22 cellular contexts compared by ENCODE assay signal in the genomic region with DNA sequence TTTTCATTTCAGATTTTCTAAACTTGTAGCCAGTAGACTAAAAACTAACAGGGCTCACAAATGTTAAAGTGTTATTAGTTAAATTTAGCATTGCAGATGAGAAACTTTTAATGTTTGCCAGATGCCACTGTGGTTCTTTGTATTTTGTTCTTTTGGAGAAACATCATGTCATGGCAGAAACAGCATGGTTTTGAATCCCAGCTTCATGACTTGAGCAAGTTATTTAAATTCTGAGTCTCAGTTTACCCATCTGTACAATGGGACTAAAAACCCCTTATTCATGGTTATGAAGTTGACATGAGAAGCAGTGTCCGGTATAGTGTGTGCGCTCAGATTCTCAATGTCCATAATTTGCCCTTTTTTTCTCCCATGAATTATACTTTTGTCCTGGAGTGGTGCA. TPM values are rescaled to one million over a fixed set of nuclear protein-coding genes. Genes with fewer than 3 reads are reported as not detected.
DNase-seq lines count a peak whose midpoint lies in the region; ATAC-seq, FAIRE-seq and TF ChIP-seq lines count a peak whose summit lies in the region.
"Had no signal": no experiment of that assay in that cellular context is flagged by ENCODE, and none has a peak within 500 bp of the region (broad histone marks: within the 10 kb centered on the region; RNA-seq: fewer than 3 reads in every experiment).

No MANE protein-coding gene starts in this region.

- H3K27ac ChIP-seq in HepG2 (ENCODE audit: extremely low read length, insufficient read depth, low read length) = no peak overlapping the region
- no peak overlapping the region for H3K27ac ChIP-seq in right lobe of liver
- no peak overlapping the region for H3K27ac ChIP-seq in K562 (ENCODE audit: extremely low read depth, low read depth, low read length)
- H3K27ac ChIP-seq: 22Rv1; A549; BLaER1 treated with 17β-estradiol and CSF1 and Interleukin-3, amounts not matched to agents 10 nM and 100 nM; C4-2B had no signal

- peak overlapping the region; percentile 39 for H3K27ac Mint-ChIP-seq in T-helper 17 cell
- H3K27ac Mint-ChIP-seq: B cell had no signal

- H3K27me3 ChIP-seq in HepG2 (ENCODE audit: control insufficient read depth in 1 of 2, insufficient read depth in 2 of 2, low read length in 2 of 2) (no peaks in the 10 kb centered on the region), right lobe of liver (no peaks in the 10 kb centered on the region), K562 (ENCODE audit: control insufficient read depth in 2 of 2, insufficient read depth in 2 of 2, low read length in 2 of 2) (no peaks in the 10 kb centered on the region)
- H3K27me3 ChIP-seq: BLaER1 treated with 17β-estradiol and CSF1 and Interleukin-3, amounts not matched to agents 10 nM and 100 nM had no signal

- H3K36me3 ChIP-seq in HepG2 (replicated peaks in 1 of 2; ENCODE audit: control insufficient read depth in 1 of 2, insufficient read depth in 2 of 2, low read length in 2 of 2) = peaks cover 2 to 15% of the 10 kb centered on the region in 2 experiments
- peaks cover 0 to 2% (median 0%) of the 10 kb centered on the region in 4 donors for H3K36me3 ChIP-seq in right lobe of liver
- H3K36me3 ChIP-seq in K562 (ENCODE audit: control insufficient read depth, insufficient read depth, low read length) = peaks cover 6% of the 10 kb centered on the region; the same call in 1 of the 3 replicates

- TF ChIP-seq POLR2A in HepG2 (IDR thresholded peaks at IDR 0.05; ENCODE audit: insufficient read depth in 1 of 2, low read depth in 2 of 2, low read length in 2 of 2) = no peak
- TF ChIP-seq POLR2A in right lobe of liver (IDR thresholded peaks at IDR 0.05) = no peak
- TF ChIP-seq POLR2A in K562 (conservative IDR thresholded peaks at IDR 0.05) = no peak

- intact Hi-C loops in HepG2 (cut with micrococcal nuclease; ENCODE audit: unreplicated experiment) (no loop called here), right lobe of liver (cut with DNase I) (no loop called here), K562 (cut with micrococcal nuclease) (no loop called here)

- no peaks in the 10 kb centered on the region for H3K9me1 ChIP-seq in K562 (ENCODE audit: control insufficient read depth, insufficient read depth, low read length)

- ATAC-seq in HepG2 (no peak), right lobe of liver (no peak), T-helper 17 cell (no peak), K562 (no peak), HG02759 (IDR thresholded peaks at IDR 0.05; ENCODE audit: unreplicated experiment) (no peak)
- ATAC-seq: A549; CD8-positive, alpha-beta T cell had no signal

- no peak overlapping the region for H3K4me3 ChIP-seq in HepG2 (replicated peaks in 1 of 3; ENCODE audit: insufficient read depth in 1 of 3, low read depth in 2 of 3, low read length in 3 of 3)
- H3K4me3 ChIP-seq in right lobe of liver = no peak overlapping the region
- H3K4me3 ChIP-seq in K562 = no peak overlapping the region
- H3K4me3 ChIP-seq: A549; BLaER1 treated with 17β-estradiol and CSF1 and Interleukin-3, amounts not matched to agents 10 nM and 100 nM had no signal

- H3K4me3 Mint-ChIP-seq in T-helper 17 cell = no peak overlapping the region
- H3K4me3 Mint-ChIP-seq: B cell; CD4-positive, alpha-beta T cell; CD8-positive, alpha-beta T cell had no signal

- peaks cover 17% of the 10 kb centered on the region for H3K4me1 Mint-ChIP-seq in T-helper 17 cell

- TF ChIP-seq RAD21 in HepG2 (CRISPR knock-in tag; IDR thresholded peaks at IDR 0.05) (no peak), K562 (CRISPR knock-in tag; conservative IDR thresholded peaks at IDR 0.05 in 1 of 2, IDR thresholded peaks at IDR 0.05 in 1 of 2) (no peak)

- H3K79me2 ChIP-seq in HepG2 (ENCODE audit: insufficient read depth, low read length) (no peaks in the 10 kb centered on the region), K562 (ENCODE audit: control insufficient read depth, insufficient read depth, low read length) (no peaks in the 10 kb centered on the region)

- H3K9me3 ChIP-seq in HepG2 (ENCODE audit: low read length) (no peaks in the 10 kb centered on the region), right lobe of liver (no peaks in the 10 kb centered on the region), T-helper 17 cell (ENCODE audit: control insufficient read depth, low read length, poor library complexity, severe bottlenecking) (no peaks in the 10 kb centered on the region), K562 (replicated peaks; ENCODE audit: control insufficient read depth, insufficient read depth, low read depth, low read length) (no peaks in the 10 kb centered on the region)
- H3K9me3 ChIP-seq: A549, Caco-2 had no signal

- peaks cover 12% of the 10 kb centered on the region for H3K4me1 ChIP-seq in HepG2 (ENCODE audit: insufficient read depth, low read length)
- no peaks in the 10 kb centered on the region for H3K4me1 ChIP-seq in right lobe of liver
- peaks cover 0 to 20% of the 10 kb centered on the region in 2 experiments; a peak in 3 of 5 replicates for H3K4me1 ChIP-seq in K562 (replicated peaks in 1 of 2; ENCODE audit: control insufficient read depth in 2 of 2, insufficient read depth in 2 of 2, low read length in 2 of 2)
- H3K4me1 ChIP-seq: A549; BLaER1 treated with 17β-estradiol and CSF1 and Interleukin-3, amounts not matched to agents 10 nM and 100 nM; Caco-2 had no signal

- POLR2A ChIA-PET in HepG2 (lab: Yijun Ruan, JAX) = no interaction called here
- POLR2A ChIA-PET in K562 (lab: Yijun Ruan, JAX) = interaction anchor here (1.0 to 1.8 kb wide), 2 partner anchors 9 to 13 kb away, joined by 4 to 5 read pairs; no protein-coding TSS in a partner anchor

- CTCF ChIA-PET in HepG2 (lab: Yijun Ruan, JAX; ENCODE audit: low intra/inter-chr PET ratio, low total read pairs) (no interaction called here), K562 (lab: Yijun Ruan, JAX; ENCODE audit: low intra/inter-chr PET ratio) (interaction anchor here (0.7 kb wide), 1 partner anchor 49 kb away, joined by 3 read pairs; no protein-coding TSS in a partner anchor)

- H3K4me2 ChIP-seq in HepG2 (ENCODE audit: low read depth, low read length) = no peak overlapping the region
- H3K4me2 ChIP-seq in K562 (ENCODE audit: insufficient read depth, low read length) = no peak overlapping the region
- H3K4me2 ChIP-seq: A549; BLaER1 treated with 17β-estradiol and CSF1 and Interleukin-3, amounts not matched to agents 10 nM and 100 nM had no signal

- in situ Hi-C loops in HepG2 (cut with HindIII; ENCODE audit: extremely low pct_ligation_motif_present, low pct_unique_long_range_greater_than_20kb) = no loop called here
- in situ Hi-C loops in K562 (cut with MboI) = no loop called here

- BruUV-seq in HepG2 (replicated peaks; lab: Mats Ljungman, UMichigan) (no TSS peak), K562 (replicated peaks; lab: Mats Ljungman, UMichigan) (no TSS peak)

- DNase-seq in HepG2 (ENCODE audit: low spot score) (no peak), right lobe of liver (no peak), T-helper 17 cell (no peak), K562 (ENCODE audit: extremely low read depth in 1 of 4, low spot score in 3 of 4) (no peak), retina (no peak)
- DNase-seq: AML-193; Caco-2; Calu3; CD4-positive, alpha-beta T cell; CD8-positive, alpha-beta T cell; DMS79 treated with DMSO at 0.1 percent for 48 hours; GF-D8 had no signal

- no peaks in the 10 kb centered on the region for H4K20me1 ChIP-seq in HepG2 (ENCODE audit: insufficient read depth, low read length)
- H4K20me1 ChIP-seq in K562 (replicated peaks; ENCODE audit: control insufficient read depth, insufficient read depth, low read length) = no peaks in the 10 kb centered on the region

- peaks cover 5% of the 10 kb centered on the region for H3K36me3 Mint-ChIP-seq in T-helper 17 cell (ENCODE audit: low read depth)

- WGBS in HepG2 (ENCODE audit: low lambda C conversion rate) = 95% methylated on average over 2 of the region's 2 CpGs
- WGBS in right lobe of liver (ENCODE audit: insufficient coverage, low coverage, low lambda C conversion rate, missing lambda C conversion rate) = 97% methylated on average over 2 of the region's 2 CpGs
- WGBS in K562 (ENCODE audit: insufficient coverage, low coverage, missing lambda C conversion rate) = 100% methylated on average over 2 of the region's 2 CpGs

- no peak for TF ChIP-seq EP300 in HepG2 (IDR thresholded peaks at IDR 0.05; ENCODE audit: low read depth in 2 of 2, low read length in 2 of 2)
- no peak for TF ChIP-seq EP300 in HepG2 (CRISPR knock-in tag; IDR thresholded peaks at IDR 0.05; ENCODE audit: borderline replicate concordance)
- TF ChIP-seq EP300 in K562 (IDR thresholded peaks at IDR 0.05; ENCODE audit: low read length) = no peak

- H2AFZ ChIP-seq in HepG2 (ENCODE audit: low read length) (no peak overlapping the region), K562 (ENCODE audit: low read depth, low read length) (no peak overlapping the region)

- TF ChIP-seq CTCF in HepG2 (CRISPR knock-in tag; IDR thresholded peaks at IDR 0.05) = no peak
- no peak for TF ChIP-seq CTCF in right lobe of liver (IDR thresholded peaks at IDR 0.05)
- TF ChIP-seq CTCF in K562 (IDR thresholded peaks at IDR 0.05 in 2 of 3, conservative IDR thresholded peaks at IDR 0.05 in 1 of 3; ENCODE audit: insufficient read depth in 2 of 3, low read depth in 1 of 3, low read length in 3 of 3) = no peak

- no peaks in the 10 kb centered on the region for H3K27me3 Mint-ChIP-seq in T-helper 17 cell
- H3K27me3 Mint-ChIP-seq: B cell; CD4-positive, alpha-beta T cell had no signal

- no peak for FAIRE-seq in HepG2 (lab: Jason Lieb, UNC)
- no peak for FAIRE-seq in K562 (lab: Jason Lieb, UNC)
- FAIRE-seq: A549, D721Med, G401.6, GM12891, GM19239 had no signal

- H3K9ac ChIP-seq in HepG2 (ENCODE audit: insufficient read depth, low read depth, low read length) = no peak overlapping the region
- no peak overlapping the region for H3K9ac ChIP-seq in K562 (ENCODE audit: insufficient read depth in 1 of 2, low read depth in 2 of 2, low read length in 2 of 2)
- H3K9ac ChIP-seq: BLaER1 treated with 17β-estradiol and CSF1 and Interleukin-3, amounts not matched to agents 10 nM and 100 nM had no signal

RNA-seq across cellular contexts. Expression of gene MAPRE2, which starts 56.5 kb away (rescaled TPM):
- total RNA-seq in HepG2 (2016; rRNA removed; fragmentation: Illumina TruSeq; extraction: Trizol) = 34.5 and 59.9 TPM in 2 replicates
- 3.2 and 3.3 TPM in 2 replicates for total RNA-seq in HepG2 (2016; cell fraction: cytosol; rRNA removed; fragmentation: Illumina TruSeq; extraction: Trizol; ENCODE audit: low read depth)
- total RNA-seq in HepG2 (2016; cell fraction: insoluble cytoplasmic fraction; rRNA removed; fragmentation: Illumina TruSeq; extraction: Trizol) = 28.5 and 57.7 TPM in 2 replicates
- 11.0 and 11.4 TPM in 2 replicates for total RNA-seq in HepG2 (2016; cell fraction: membrane; rRNA removed; fragmentation: Illumina TruSeq; extraction: Trizol)
- 35.9 and 36.8 TPM in 2 replicates for total RNA-seq in HepG2 (2016; cell fraction: nucleus; rRNA removed; fragmentation: Illumina TruSeq; extraction: Trizol)
- 45.9 and 67.9 TPM in 2 replicates for polyA plus RNA-seq in HepG2 (2011; rRNA removed)
- 44.7 and 50.7 TPM in 2 replicates for polyA plus RNA-seq in HepG2 (2011; cell fraction: cytosol; rRNA removed)
- 22.5 and 24.0 TPM in 2 replicates for polyA plus RNA-seq in HepG2 (2011; cell fraction: nucleus; rRNA removed)
- polyA plus RNA-seq in HepG2 (2012) = 38.3 and 53.1 TPM in 2 replicates
- 2.5 and 2.7 TPM in 2 replicates for polyA plus RNA-seq in HepG2 (2016; cell fraction: cytosol; fragmentation: Illumina TruSeq; extraction: Trizol; ENCODE audit: low read depth)
- 79.4 and 84.4 TPM in 2 replicates for polyA plus RNA-seq in HepG2 (2016; cell fraction: insoluble cytoplasmic fraction; fragmentation: Illumina TruSeq; extraction: Trizol; ENCODE audit: low read depth)
- polyA plus RNA-seq in HepG2 (2016; cell fraction: membrane; fragmentation: Illumina TruSeq; extraction: Trizol; ENCODE audit: low read depth) = 9.2 and 9.5 TPM in 2 replicates
- 23.3 and 29.2 TPM in 2 replicates for polyA plus RNA-seq in HepG2 (2016; cell fraction: nucleus; fragmentation: Illumina TruSeq; extraction: Trizol; ENCODE audit: insufficient read depth, low read depth)
- 44.6 and 79.7 TPM in 2 replicates for polyA minus RNA-seq in HepG2 (2011; rRNA and poly(A)+ RNA removed; ENCODE audit: low replicate concordance)
- 60.2 and 76.8 TPM in 2 replicates for polyA minus RNA-seq in HepG2 (2011; cell fraction: cytosol; rRNA and poly(A)+ RNA removed)
- polyA minus RNA-seq in HepG2 (2011; cell fraction: nucleus; rRNA and poly(A)+ RNA removed) = 83.6 and 91.6 TPM in 2 replicates
- total RNA-seq in right lobe of liver = 10 to 100 TPM; 17.0 to 25.9 (median 21.5) TPM
- total RNA-seq in T-helper 17 cell = 100 to 1,000 TPM in 1 of 2 donors, 10 to 100 TPM in 1; 91.4 to 111 TPM
- 23.1 and 46.8 TPM in 2 replicates for total RNA-seq in K562 (2011; cell fraction: chromatin; rRNA removed; ENCODE audit: low replicate concordance)
- total RNA-seq in K562 (2011; cell fraction: nucleolus; rRNA removed) = 19.0 and 23.3 TPM in 2 replicates
- 37.7 and 47.7 TPM in 2 replicates for total RNA-seq in K562 (2011; cell fraction: nucleoplasm; rRNA removed)
- total RNA-seq in K562 (2014; rRNA removed) = 32.3 and 61.1 TPM in 2 replicates
- total RNA-seq in K562 (2014; rRNA removed; fragmentation: Illumina TruSeq; extraction: Trizol) = 35.1 and 38.1 TPM in 2 replicates
- total RNA-seq in K562 (2015; rRNA removed; fragmentation: Illumina TruSeq; extraction: Trizol) = 31.1 and 32.6 TPM in 2 replicates
- 46.6 and 47.5 TPM in 2 replicates for total RNA-seq in K562 (2021)
- polyA plus RNA-seq in K562 (2011; rRNA removed) = 56.0 and 66.5 TPM in 2 replicates
- polyA plus RNA-seq in K562 (2011; cell fraction: cytosol; rRNA removed) = 38.4 and 50.6 TPM in 2 replicates
- 26.1 and 32.9 TPM in 2 replicates for polyA plus RNA-seq in K562 (2011; cell fraction: nucleus; rRNA removed)
- polyA plus RNA-seq in K562 (2012) = 36.3 and 50.2 TPM in 2 replicates
- 50.7 and 70.7 TPM in 2 replicates for polyA plus RNA-seq in K562 (2014; fragmentation: Illumina TruSeq; extraction: Trizol)
- 10 to 100 TPM; 33.6 to 40.7 TPM for polyA plus RNA-seq in K562 (2014; fragmentation: Nextera tagmentation; extraction: Ambion mirVana)
- 49.6 and 55.1 TPM in 2 replicates for polyA plus RNA-seq in K562 (2014; rRNA removed)
- 72.7 and 74.0 TPM in 2 replicates for polyA minus RNA-seq in K562 (2011; rRNA and poly(A)+ RNA removed)
- 32.1 and 37.0 TPM in 2 replicates for polyA minus RNA-seq in K562 (2011; cell fraction: cytosol; rRNA and poly(A)+ RNA removed)
- polyA minus RNA-seq in K562 (2011; cell fraction: nucleus; rRNA and poly(A)+ RNA removed) = 24.8 and 45.2 TPM in 2 replicates

Comparison
In these comparisons a context has a peak if more than half of its experiments do, and no peak if none do; other contexts are left out.
1. Of the 241 proteins assayed by ChIP-seq in both HepG2 and K562: peak only in HepG2: none; only in K562: ADNP, CHD4, HDAC2 and KDM1A; in both: none; in neither: 237.